ENCODE assay signal across 22 cellular contexts in genomic region chr12:43057561-43057960, GRCh38.
DNase-seq lines count a peak whose midpoint lies in the region; ATAC-seq, FAIRE-seq and TF ChIP-seq lines count a peak whose summit lies in the region.
"Had no signal": no experiment of that assay in that cellular context is flagged by ENCODE, and none has a peak within 500 bp of the region (broad histone marks: within the 10 kb centered on the region; RNA-seq: fewer than 3 reads in every experiment).

No MANE protein-coding gene starts in this region.

- no peak overlapping the region for H3K27ac Mint-ChIP-seq in astrocyte (ENCODE audit: unreplicated experiment)

- no peaks in the 10 kb centered on the region for H3K27me3 Mint-ChIP-seq in astrocyte (ENCODE audit: low read depth, unreplicated experiment)

- no peak for ATAC-seq in SK-N-SH treated with all-trans-retinoic acid at 6 μM for 48 hours
- ATAC-seq: GM12878, HCT116, K562 had no signal

- H3K4me2 ChIP-seq in astrocyte (ENCODE audit: low read length), result no peak overlapping the region

- H3K79me2 ChIP-seq in astrocyte (ENCODE audit: insufficient read depth, low read length), result no peaks in the 10 kb centered on the region

- no peak overlapping the region for H3K9ac ChIP-seq in astrocyte (ENCODE audit: low read length)

- intact Hi-C loops in tibial artery (cut with DNase I; ENCODE audit: low total_unique reads), result no loop called here

- H3K4me3 ChIP-seq in astrocyte (ENCODE audit: insufficient read depth, low read depth, low read length) (no peak overlapping the region), fibroblast of mammary gland (ENCODE audit: control insufficient read depth, low read depth, low read length) (no peak overlapping the region), retinal pigment epithelial cell (ENCODE audit: low read length) (no peak overlapping the region), tibial artery (no peak overlapping the region)
- H3K4me3 ChIP-seq: GM12878, K562, MG63, SJCRH30 had no signal

- DNase-seq in LHCN-M2 (ENCODE audit: low read depth) (peak; percentile 12), astrocyte (ENCODE audit: low read depth) (peak; percentile 20), fibroblast of mammary gland (ENCODE audit: low read depth) (peak; percentile 62), retinal pigment epithelial cell (ENCODE audit: low read depth) (peak; percentile 47), HT-29 (ENCODE audit: low spot score) (no peak), Kasumi-1 (lab: John Stamatoyannopoulos, UW) (no peak), tibial artery (no peak)
- DNase-seq: C1 segment of cervical spinal cord, MG63, NCI-H1092 treated with DMSO at 0.1 percent for 48 hours, NCI-H187, NCI-H2171, NCI-H510A, RPMI8226, SJCRH30, SW 1271 had no signal

- H3K27ac ChIP-seq in astrocyte (ENCODE audit: low read depth, low read length), result no peak overlapping the region
- no peak overlapping the region for H3K27ac ChIP-seq in tibial artery
- H3K27ac ChIP-seq: SJCRH30 had no signal

- H2AFZ ChIP-seq in astrocyte (ENCODE audit: low read depth, low read length), result no peak overlapping the region

- no peaks in the 10 kb centered on the region for H3K27me3 ChIP-seq in astrocyte (ENCODE audit: insufficient read depth, low read length)
- no peaks in the 10 kb centered on the region for H3K27me3 ChIP-seq in tibial artery
- H3K27me3 ChIP-seq: MG63, SJCRH30 had no signal

- H3K4me1 ChIP-seq in astrocyte (ENCODE audit: insufficient read depth, low read length) (no peaks in the 10 kb centered on the region), tibial artery (no peaks in the 10 kb centered on the region)
- H3K4me1 ChIP-seq: SJCRH30 had no signal

- H3K9me3 ChIP-seq in astrocyte (ENCODE audit: insufficient read depth, low read depth, low read length) (no peaks in the 10 kb centered on the region), tibial artery (no peaks in the 10 kb centered on the region)
- H3K9me3 ChIP-seq: MG63, SJCRH30 had no signal

- no peaks in the 10 kb centered on the region for H4K20me1 ChIP-seq in astrocyte (ENCODE audit: insufficient read depth, low read length)

- H3K36me3 Mint-ChIP-seq in astrocyte (ENCODE audit: low read depth, unreplicated experiment), result no peaks in the 10 kb centered on the region

- no peak for FAIRE-seq in astrocyte (lab: Jason Lieb, UNC)
- FAIRE-seq: GM12878, GM18507, HTR-8/SVneo, K562 had no signal

- H3K4me3 Mint-ChIP-seq in astrocyte (ENCODE audit: unreplicated experiment), result no peak overlapping the region

- peaks cover 3% of the 10 kb centered on the region for H3K4me1 Mint-ChIP-seq in astrocyte (ENCODE audit: low read depth, unreplicated experiment)

- TF ChIP-seq CTCF in astrocyte (IDR thresholded peaks at IDR 0.05; ENCODE audit: insufficient read depth, low read depth, low read length) (no peak), fibroblast of mammary gland (conservative IDR thresholded peaks at IDR 0.05; ENCODE audit: control insufficient read depth, insufficient read depth, low read depth, low read length) (no peak), retinal pigment epithelial cell (conservative IDR thresholded peaks at IDR 0.05; ENCODE audit: low read depth, low read length) (no peak), tibial artery (IDR thresholded peaks at IDR 0.05) (no peak)

- H3K36me3 ChIP-seq in astrocyte (ENCODE audit: insufficient read depth, low read length), result no peaks in the 10 kb centered on the region
- no peaks in the 10 kb centered on the region for H3K36me3 ChIP-seq in tibial artery
- H3K36me3 ChIP-seq: MG63, SJCRH30 had no signal

- no peaks in the 10 kb centered on the region for H3K9me3 Mint-ChIP-seq in astrocyte (ENCODE audit: unreplicated experiment)

TF ChIP-seq in SK-N-SH treated with all-trans-retinoic acid at 6 μM for 48 hours, 23 proteins besides CTCF, POLR2A, EP300 and RAD21 (continues in another document):
- TF ChIP-seq RARB (CRISPR knock-in tag; IDR thresholded peaks at IDR 0.05) (no peak), TSHZ2 (CRISPR knock-in tag; IDR thresholded peaks at IDR 0.05) (no peak), ZNF8 (CRISPR knock-in tag; IDR thresholded peaks at IDR 0.05) (no peak), ZNF70 (CRISPR knock-in tag; IDR thresholded peaks at IDR 0.05) (no peak), ARNTL (CRISPR knock-in tag; IDR thresholded peaks at IDR 0.05; ENCODE audit: borderline replicate concordance, low read depth) (no peak), PATZ1 (CRISPR knock-in tag; IDR thresholded peaks at IDR 0.05; ENCODE audit: borderline replicate concordance) (no peak), CREB5 (CRISPR knock-in tag; IDR thresholded peaks at IDR 0.05; ENCODE audit: low read depth) (no peak), SNAI2 (CRISPR knock-in tag; IDR thresholded peaks at IDR 0.05) (no peak), ISL1 (CRISPR knock-in tag; IDR thresholded peaks at IDR 0.05) (no peak), ESRRG (CRISPR knock-in tag; IDR thresholded peaks at IDR 0.05) (no peak), CSDC2 (CRISPR knock-in tag; IDR thresholded peaks at IDR 0.05) (no peak), OSR1 (CRISPR knock-in tag; IDR thresholded peaks at IDR 0.05) (no peak), CSRNP3 (CRISPR knock-in tag; IDR thresholded peaks at IDR 0.05) (no peak)

Comparison
In these comparisons a context has a peak if more than half of its experiments do, and no peak if none do; other contexts are left out.
1. DNase-seq: peak in LHCN-M2 (single experiment), astrocyte (single experiment), fibroblast of mammary gland (single experiment) and retinal pigment epithelial cell (single experiment); none in HT-29 (single experiment), Kasumi-1 (0 of 2) and tibial artery (0 of 2).